In genomic region chr1:2148691-2149090, GRCh38 we compare ENCODE assay signal across 11 cellular contexts. TPM values are rescaled to one million over a fixed set of nuclear protein-coding genes. Genes with fewer than 3 reads are reported as not detected.
DNase-seq lines count a peak whose midpoint lies in the region; ATAC-seq, FAIRE-seq and TF ChIP-seq lines count a peak whose summit lies in the region.
"Had no signal": no experiment of that assay in that cellular context is flagged by ENCODE, and none has a peak within 500 bp of the region (broad histone marks: within the 10 kb centered on the region; RNA-seq: fewer than 3 reads in every experiment).

No MANE protein-coding gene starts in this region.

- peak overlapping the region; percentile 13 to 92 for H3K27ac ChIP-seq in left lung
- H3K27ac ChIP-seq: GM23248 had no signal

- H3K27me3 Mint-ChIP-seq in CD14-positive monocyte (ENCODE audit: low read depth in 3 of 3) (peaks cover 0 to 2% (median 0%) of the 10 kb centered on the region in 3 donors), glutamatergic neuron (ENCODE audit: unreplicated experiment) (peaks cover 1% of the 10 kb centered on the region)
- no peaks in the 10 kb centered on the region for H3K27me3 Mint-ChIP-seq in activated T-helper 2 cell treated with anti-CD3 and anti-CD28 coated beads, Interferon-gamma antibody, Interleukin-2, Interleukin-4, amounts not matched to agents 10 μg/mL and 5 μg/mL and 100 μg/mL, durations not matched to agents 14 hours and 24 hours and 36 hours (ENCODE audit: low read depth)
- H3K27me3 Mint-ChIP-seq: activated B cell treated with CpG ODN at 0.5 μM for 24 hours, type B pancreatic cell had no signal

- H3K4me3 Mint-ChIP-seq in CD14-positive monocyte: no peak overlapping the region
- H3K4me3 Mint-ChIP-seq in activated T-helper 2 cell treated with anti-CD3 and anti-CD28 coated beads, Interferon-gamma antibody, Interleukin-2, Interleukin-4, amounts not matched to agents 10 μg/mL and 5 μg/mL and 100 μg/mL, durations not matched to agents 14 hours and 24 hours and 36 hours (ENCODE audit: low read depth): no peak overlapping the region
- no peak overlapping the region for H3K4me3 Mint-ChIP-seq in glutamatergic neuron (ENCODE audit: unreplicated experiment)
- H3K4me3 Mint-ChIP-seq: activated B cell treated with CpG ODN at 0.5 μM for 24 hours, type B pancreatic cell had no signal

- no peak for TF ChIP-seq CTCF in CD14-positive monocyte (IDR thresholded peaks at IDR 0.05)
- TF ChIP-seq CTCF in left lung (IDR thresholded peaks at IDR 0.05): no peak
- TF ChIP-seq CTCF in glutamatergic neuron (IDR thresholded peaks at IDR 0.05; ENCODE audit: partially characterized antibody, unreplicated experiment): no peak

- no peak for FAIRE-seq in frontal cortex (lab: Jason Lieb, UNC)

- intact Hi-C loops in CD14-positive monocyte (cut with micrococcal nuclease): no loop called here
- intact Hi-C loops in activated T-helper 2 cell treated with anti-CD3 and anti-CD28 coated beads, Interferon-gamma antibody, Interleukin-2, Interleukin-4, amounts not matched to agents 10 μg/mL and 5 μg/mL and 100 μg/mL, durations not matched to agents 14 hours and 24 hours and 36 hours (cut with micrococcal nuclease): no loop called here
- intact Hi-C loops in left lung (cut with DNase I): no loop called here

- no peaks in the 10 kb centered on the region for H3K27me3 ChIP-seq in left lung

- H3K27ac Mint-ChIP-seq in CD14-positive monocyte (no peak overlapping the region), glutamatergic neuron (ENCODE audit: unreplicated experiment) (no peak overlapping the region)
- H3K27ac Mint-ChIP-seq in activated T-helper 2 cell treated with anti-CD3 and anti-CD28 coated beads, Interferon-gamma antibody, Interleukin-2, Interleukin-4, amounts not matched to agents 10 μg/mL and 5 μg/mL and 100 μg/mL, durations not matched to agents 14 hours and 24 hours and 36 hours: no peak overlapping the region
- H3K27ac Mint-ChIP-seq: activated B cell treated with CpG ODN at 0.5 μM for 24 hours, type B pancreatic cell had no signal

- DNase-seq in CD14-positive monocyte (ENCODE audit: low spot score) (peak; percentile 93), SKM-1 (lab: John Stamatoyannopoulos, UW; ENCODE audit: unreplicated experiment) (peak; percentile 62), left lung (peak in 1 of 2 donors; percentile 79), frontal cortex (ENCODE audit: low spot score in 2 of 2) (no peak), NCI-H1930 (lab: John Stamatoyannopoulos, UW) (no peak), glutamatergic neuron (no peak)
- peak; percentile 63 for DNase-seq in activated T-helper 2 cell treated with anti-CD3 and anti-CD28 coated beads, Interferon-gamma antibody, Interleukin-2, Interleukin-4, amounts not matched to agents 10 μg/mL and 5 μg/mL and 100 μg/mL, durations not matched to agents 14 hours and 24 hours and 36 hours (ENCODE audit: low spot score)
- DNase-seq: activated B cell treated with CpG ODN at 0.5 μM for 24 hours, GM23248 had no signal

- H3K36me3 ChIP-seq in left lung: peaks cover 0 to 44% of the 10 kb centered on the region in 2 donors

- ATAC-seq in left lung: peak; percentile 13
- no peak for ATAC-seq in HG03432 (IDR thresholded peaks at IDR 0.05; ENCODE audit: unreplicated experiment)

- no peaks in the 10 kb centered on the region for H3K9me3 ChIP-seq in left lung

- peaks cover 9% of the 10 kb centered on the region for H3K4me1 Mint-ChIP-seq in CD14-positive monocyte
- H3K4me1 Mint-ChIP-seq in activated T-helper 2 cell treated with anti-CD3 and anti-CD28 coated beads, Interferon-gamma antibody, Interleukin-2, Interleukin-4, amounts not matched to agents 10 μg/mL and 5 μg/mL and 100 μg/mL, durations not matched to agents 14 hours and 24 hours and 36 hours (ENCODE audit: low read depth): peaks cover 7% of the 10 kb centered on the region
- no peaks in the 10 kb centered on the region for H3K4me1 Mint-ChIP-seq in glutamatergic neuron (ENCODE audit: low read depth, unreplicated experiment)
- H3K4me1 Mint-ChIP-seq: activated B cell treated with CpG ODN at 0.5 μM for 24 hours had no signal

- peaks cover 0 to 62% of the 10 kb centered on the region in 2 donors for H3K4me1 ChIP-seq in left lung

- H3K9me3 Mint-ChIP-seq in CD14-positive monocyte: peaks cover 0 to 2% (median 0%) of the 10 kb centered on the region in 7 donors
- H3K9me3 Mint-ChIP-seq in activated T-helper 2 cell treated with anti-CD3 and anti-CD28 coated beads, Interferon-gamma antibody, Interleukin-2, Interleukin-4, amounts not matched to agents 10 μg/mL and 5 μg/mL and 100 μg/mL, durations not matched to agents 14 hours and 24 hours and 36 hours: no peaks in the 10 kb centered on the region
- H3K9me3 Mint-ChIP-seq in glutamatergic neuron (ENCODE audit: unreplicated experiment): peaks cover 1% of the 10 kb centered on the region
- H3K9me3 Mint-ChIP-seq: activated B cell treated with CpG ODN at 0.5 μM for 24 hours, type B pancreatic cell had no signal

- peak overlapping the region in 1 of 2 donors; percentile 5 for H3K4me3 ChIP-seq in left lung
- H3K4me3 ChIP-seq: GM23248 had no signal

- peaks cover 3 to 6% of the 10 kb centered on the region in 2 donors for H3K36me3 Mint-ChIP-seq in CD14-positive monocyte
- no peaks in the 10 kb centered on the region for H3K36me3 Mint-ChIP-seq in activated T-helper 2 cell treated with anti-CD3 and anti-CD28 coated beads, Interferon-gamma antibody, Interleukin-2, Interleukin-4, amounts not matched to agents 10 μg/mL and 5 μg/mL and 100 μg/mL, durations not matched to agents 14 hours and 24 hours and 36 hours (ENCODE audit: low read depth)
- no peaks in the 10 kb centered on the region for H3K36me3 Mint-ChIP-seq in glutamatergic neuron (ENCODE audit: unreplicated experiment)
- H3K36me3 Mint-ChIP-seq: type B pancreatic cell had no signal

RNA-seq across cellular contexts. Expression of gene FAAP20, which starts 45.9 kb away (rescaled TPM):
- 10 to 100 TPM; 35.1 to 49.3 TPM for polyA plus RNA-seq in CD14-positive monocyte
- total RNA-seq in activated T-helper 2 cell treated with anti-CD3 and anti-CD28 coated beads, Interferon-gamma antibody, Interleukin-2, Interleukin-4, amounts not matched to agents 10 μg/mL and 5 μg/mL and 100 μg/mL, durations not matched to agents 14 hours and 24 hours and 36 hours: 61.5 and 63.8 TPM in 2 replicates
- total RNA-seq in left lung (10 to 100 TPM; 51.6 to 69.7 TPM), frontal cortex (19.2 TPM), glutamatergic neuron (ENCODE audit: unreplicated experiment) (111 TPM)

Comparison
In these comparisons a context has a peak if more than half of its experiments do, and no peak if none do; other contexts are left out.
1. DNase-seq: peak in CD14-positive monocyte (single experiment), SKM-1 (single experiment) and activated T-helper 2 cell treated with anti-CD3 and anti-CD28 coated beads, Interferon-gamma antibody, Interleukin-2, Interleukin-4, amounts not matched to agents 10 μg/mL and 5 μg/mL and 100 μg/mL, durations not matched to agents 14 hours and 24 hours and 36 hours (single experiment); none in frontal cortex (0 of 2), NCI-H1930 (0 of 2) and glutamatergic neuron (single experiment).